8 cellular contexts compared by ENCODE assay signal in the genomic region with DNA sequence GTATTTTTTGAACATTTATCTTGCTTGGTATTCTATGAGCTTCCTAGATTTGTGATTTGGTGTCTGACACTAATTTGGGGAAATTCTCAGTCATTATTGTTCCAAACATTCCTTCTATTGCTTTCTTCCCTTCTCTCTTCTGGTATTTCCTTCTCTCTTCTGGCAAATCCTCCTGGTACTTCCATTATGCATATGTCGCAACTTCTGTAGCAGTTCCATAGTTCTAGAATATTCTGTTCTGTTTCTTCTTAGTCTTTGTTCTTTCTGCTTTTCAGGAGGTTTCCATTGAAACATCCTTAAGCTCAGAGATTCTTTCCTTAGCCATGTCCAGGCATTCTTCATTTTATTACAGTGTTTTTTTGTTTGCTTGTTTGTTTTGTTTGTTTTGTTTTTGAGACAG.
"Had no signal": no experiment of that assay in that cellular context is flagged by ENCODE, and none has a peak within 500 bp of the region (broad histone marks: within the 10 kb centered on the region; RNA-seq: fewer than 3 reads in every experiment).

No MANE protein-coding gene starts in this region.

- DNase-seq: H7, HFFc6, KG1 had no signal

- H3K4me3 ChIP-seq: GM23338, HAP-1, K562 had no signal

- ATAC-seq: GM23338, HCT116, K562 had no signal

- FAIRE-seq: HTR-8/SVneo, K562 had no signal

- H3K4me1 ChIP-seq: HAP-1 had no signal

- H3K4me2 ChIP-seq: GM23338 had no signal

- H2AFZ ChIP-seq: GM23338 had no signal

- H3K9me3 ChIP-seq: HAP-1 had no signal

- H3K36me3 ChIP-seq: HAP-1 had no signal
